ENCODE assay signal across 26 cellular contexts in genomic region chr5:6482735-6483134, GRCh38. TPM values are rescaled to one million over a fixed set of nuclear protein-coding genes. Genes with fewer than 3 reads are reported as not detected.
"Had no signal": no experiment of that assay in that cellular context is flagged by ENCODE, and none has a peak within 500 bp of the region (broad histone marks: within the 10 kb centered on the region; RNA-seq: fewer than 3 reads in every experiment).

No MANE protein-coding gene starts in this region.

- H3K9me3 ChIP-seq: esophagus muscularis mucosa, left ventricle myocardium inferior, neutrophil, ovary, prostate gland, thyroid gland, upper lobe of right lung had no signal

- H3K4me1 ChIP-seq: prostate gland, thyroid gland, upper lobe of right lung had no signal

- H3K27ac Mint-ChIP-seq: activated CD4-positive, alpha-beta T cell treated with anti-CD3 and anti-CD28 coated beads, Interleukin-2, amount 10 ng/mL, durations not matched to agents 7 days and 5 days; activated CD8-positive, alpha-beta memory T cell treated with anti-CD3 and anti-CD28 coated beads, Interleukin-2, amount 10 ng/mL, durations not matched to agents 7 days and 5 days; activated CD8-positive, alpha-beta T cell treated with anti-CD3 and anti-CD28 coated beads for 36 hours; activated naive CD4-positive, alpha-beta T cell treated with anti-CD3 and anti-CD28 coated beads, Interleukin-2, amount 10 ng/mL, durations not matched to agents 7 days and 5 days; mesothelial cell of epicardium had no signal

- H3K27ac ChIP-seq: coronary artery, esophagus muscularis mucosa, left ventricle myocardium inferior, neutrophil, ovary, prostate gland, thyroid gland, upper lobe of right lung, VCaP had no signal

- H3K27me3 ChIP-seq: ovary, thyroid gland had no signal

- H3K4me3 Mint-ChIP-seq: activated CD4-positive, alpha-beta T cell treated with anti-CD3 and anti-CD28 coated beads, Interleukin-2, amount 10 ng/mL, durations not matched to agents 7 days and 5 days; activated CD8-positive, alpha-beta memory T cell treated with anti-CD3 and anti-CD28 coated beads, Interleukin-2, amount 10 ng/mL, durations not matched to agents 7 days and 5 days; activated CD8-positive, alpha-beta T cell treated with anti-CD3 and anti-CD28 coated beads for 36 hours; activated naive CD4-positive, alpha-beta T cell treated with anti-CD3 and anti-CD28 coated beads, Interleukin-2, amount 10 ng/mL, durations not matched to agents 7 days and 5 days; mesothelial cell of epicardium; naive thymus-derived CD8-positive, alpha-beta T cell had no signal

- H3K27me3 Mint-ChIP-seq: activated naive CD4-positive, alpha-beta T cell treated with anti-CD3 and anti-CD28 coated beads, Interleukin-2, amount 10 ng/mL, durations not matched to agents 7 days and 5 days had no signal

- H3K4me3 ChIP-seq: coronary artery, esophagus muscularis mucosa, left ventricle myocardium inferior, ovary, prostate gland, thyroid gland, upper lobe of right lung had no signal

- DNase-seq: activated CD4-positive, alpha-beta T cell treated with anti-CD3 and anti-CD28 coated beads, Interleukin-2, amount 10 ng/mL, durations not matched to agents 7 days and 5 days; activated CD4-positive, CD25-positive, alpha-beta regulatory T cell treated with anti-CD3 and anti-CD28 coated beads, Interleukin-2, amount 50 U/mL, for 72 hours; activated CD8-positive, alpha-beta memory T cell treated with anti-CD3 and anti-CD28 coated beads, Interleukin-2, amount 10 ng/mL, durations not matched to agents 7 days and 5 days; activated CD8-positive, alpha-beta T cell treated with anti-CD3 and anti-CD28 coated beads for 36 hours; activated effector memory CD4-positive, alpha-beta T cell treated with anti-CD3 and anti-CD28 coated beads, Interleukin-2, amount 50 U/mL, for 16 hours; activated naive CD4-positive, alpha-beta T cell treated with anti-CD3 and anti-CD28 coated beads, Interleukin-2, amount 10 ng/mL, durations not matched to agents 7 days and 5 days; activated T-cell treated with anti-CD3 and anti-CD28 coated beads for 4 hours; amygdala; cerebellar nuclear complex; glutamatergic neuron; hippocampal formation; left ventricle myocardium inferior; naive thymus-derived CD8-positive, alpha-beta T cell; ovary; stimulated activated CD4-positive, alpha-beta T cell treated with anti-CD3 and anti-CD28 coated beads, Interleukin-2, amount 100 ng/mL, for 48 hours; stimulated activated CD8-positive, alpha-beta memory T cell treated with anti-CD3 and anti-CD28 coated beads, Interleukin-4, amount 100 ng/mL, for 48 hours; stimulated activated naive CD4-positive, alpha-beta T cell; thyroid gland; upper lobe of right lung had no signal

- H3K36me3 ChIP-seq: esophagus muscularis mucosa, left ventricle myocardium inferior, neutrophil, ovary, prostate gland, thyroid gland, upper lobe of right lung had no signal

- H3K9me3 Mint-ChIP-seq: activated CD4-positive, alpha-beta T cell treated with anti-CD3 and anti-CD28 coated beads, Interleukin-2, amount 10 ng/mL, durations not matched to agents 7 days and 5 days; activated CD8-positive, alpha-beta T cell treated with anti-CD3 and anti-CD28 coated beads for 36 hours; activated naive CD4-positive, alpha-beta T cell treated with anti-CD3 and anti-CD28 coated beads, Interleukin-2, amount 10 ng/mL, durations not matched to agents 7 days and 5 days; mesothelial cell of epicardium; naive thymus-derived CD8-positive, alpha-beta T cell had no signal

- H3K36me3 Mint-ChIP-seq: activated CD8-positive, alpha-beta memory T cell treated with anti-CD3 and anti-CD28 coated beads, Interleukin-2, amount 10 ng/mL, durations not matched to agents 7 days and 5 days; activated naive CD4-positive, alpha-beta T cell treated with anti-CD3 and anti-CD28 coated beads, Interleukin-2, amount 10 ng/mL, durations not matched to agents 7 days and 5 days; naive thymus-derived CD8-positive, alpha-beta T cell had no signal

RNA-seq across cellular contexts. Expression of gene UBE2QL1, which starts 34.1 kb away (rescaled TPM):
- total RNA-seq: activated CD4-positive, alpha-beta T cell treated with anti-CD3 and anti-CD28 coated beads, Interleukin-2, amount 10 ng/mL, durations not matched to agents 7 days and 5 days; activated CD8-positive, alpha-beta T cell treated with anti-CD3 and anti-CD28 coated beads for 36 hours; bronchial epithelial cell; naive thymus-derived CD8-positive, alpha-beta T cell; upper lobe of right lung had no signal
- polyA plus RNA-seq: naive thymus-derived CD8-positive, alpha-beta T cell had no signal
